Comparison of ENCODE assay signal across 14 cellular contexts in the genomic region with DNA sequence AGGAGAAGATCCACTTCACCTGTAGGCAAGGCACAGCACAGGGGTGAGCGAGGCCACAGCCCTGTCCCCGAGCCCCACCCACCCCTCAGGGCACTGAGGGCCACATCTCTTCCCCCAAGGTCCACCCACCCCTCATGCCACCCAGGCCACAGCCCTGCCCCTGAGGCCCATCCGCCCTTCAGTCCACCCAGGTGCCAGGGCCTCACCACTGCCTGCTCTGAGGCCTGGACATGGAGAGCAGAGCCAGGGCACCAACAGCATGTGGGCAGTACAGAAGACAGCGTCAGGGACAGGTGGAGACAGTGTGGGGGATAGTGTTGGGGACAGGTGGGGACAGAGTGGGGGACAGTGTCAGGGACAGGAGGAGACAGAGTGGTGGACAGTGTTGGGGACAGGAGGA.
"Had no signal": no experiment of that assay in that cellular context is flagged by ENCODE, and none has a peak within 500 bp of the region (broad histone marks: within the 10 kb centered on the region; RNA-seq: fewer than 3 reads in every experiment).

No MANE protein-coding gene starts in this region.

- H3K27me3 ChIP-seq: esophagus squamous epithelium, gastroesophageal sphincter, sigmoid colon, tibial artery had no signal

- ATAC-seq: effector memory CD8-positive, alpha-beta T cell; gastroesophageal sphincter; naive thymus-derived CD8-positive, alpha-beta T cell had no signal

- H3K27ac ChIP-seq: epithelial cell of prostate, skin epidermis had no signal

- H3K36me3 ChIP-seq: esophagus squamous epithelium, gastroesophageal sphincter, sigmoid colon, tibial artery had no signal

- DNase-seq: effector memory CD8-positive, alpha-beta T cell; esophagus squamous epithelium; foreskin fibroblast; glutamatergic neuron; islet precursor cell; mammary epithelial cell; sigmoid colon; stimulated activated CD4-positive, alpha-beta T cell treated with anti-CD3 and anti-CD28 coated beads, Interleukin-2, amount 100 ng/mL, for 48 hours had no signal

- FAIRE-seq: colon had no signal

- H3K9me3 ChIP-seq: esophagus squamous epithelium, gastroesophageal sphincter, sigmoid colon, tibial artery had no signal

- H3K4me3 ChIP-seq: esophagus squamous epithelium, gastroesophageal sphincter, sigmoid colon, skin epidermis, tibial artery had no signal
